1 cellular context compared by ENCODE assay signal in the genomic region with DNA sequence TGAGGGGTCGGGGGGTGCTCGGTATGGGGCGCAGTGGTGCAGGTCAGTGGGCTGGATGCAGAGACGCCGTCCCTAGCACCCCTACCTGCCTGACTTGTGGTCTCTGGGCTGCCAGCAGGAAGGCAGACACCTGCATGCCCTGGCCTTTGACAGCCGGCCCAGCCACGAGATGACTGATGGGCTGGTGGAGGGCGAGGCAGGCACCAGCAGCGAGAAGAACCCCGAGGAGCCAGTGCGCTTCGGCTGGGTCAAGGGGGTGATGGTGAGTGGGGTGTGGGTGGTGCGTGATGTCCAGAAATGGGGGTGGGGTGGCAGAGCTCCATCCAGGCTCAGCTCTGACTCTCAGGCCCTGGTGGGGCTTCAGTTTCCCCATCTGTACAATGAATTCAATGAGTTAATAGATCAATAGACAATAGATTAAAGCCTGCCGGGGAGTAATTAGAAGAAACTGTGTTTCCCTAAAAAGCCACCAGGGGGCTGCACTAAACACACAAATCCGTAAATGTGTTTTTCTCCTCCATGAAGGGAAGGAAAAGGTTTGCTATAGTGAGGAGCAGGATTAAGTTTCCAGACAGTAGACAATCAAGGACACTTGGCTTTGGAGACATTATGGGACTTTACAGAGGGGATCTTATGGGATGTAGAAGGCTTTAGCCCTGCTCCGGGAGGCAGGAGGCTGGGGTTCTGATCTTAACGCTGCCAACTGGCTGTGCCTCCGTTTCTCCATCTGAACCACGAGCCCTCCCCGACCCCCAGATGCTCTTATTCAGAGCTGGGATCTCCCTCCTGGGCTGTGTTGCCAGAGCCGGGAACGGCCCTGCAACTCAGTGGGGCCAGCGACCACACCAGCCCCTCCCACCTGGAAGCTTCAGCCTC.
TF ChIP-seq lines count a peak whose summit lies in the region.

No MANE protein-coding gene starts in this region.

TF ChIP-seq in GM12878, 131 proteins besides CTCF, POLR2A, EP300 and RAD21 (continued from another document):
- TF ChIP-seq, protein P1, sequence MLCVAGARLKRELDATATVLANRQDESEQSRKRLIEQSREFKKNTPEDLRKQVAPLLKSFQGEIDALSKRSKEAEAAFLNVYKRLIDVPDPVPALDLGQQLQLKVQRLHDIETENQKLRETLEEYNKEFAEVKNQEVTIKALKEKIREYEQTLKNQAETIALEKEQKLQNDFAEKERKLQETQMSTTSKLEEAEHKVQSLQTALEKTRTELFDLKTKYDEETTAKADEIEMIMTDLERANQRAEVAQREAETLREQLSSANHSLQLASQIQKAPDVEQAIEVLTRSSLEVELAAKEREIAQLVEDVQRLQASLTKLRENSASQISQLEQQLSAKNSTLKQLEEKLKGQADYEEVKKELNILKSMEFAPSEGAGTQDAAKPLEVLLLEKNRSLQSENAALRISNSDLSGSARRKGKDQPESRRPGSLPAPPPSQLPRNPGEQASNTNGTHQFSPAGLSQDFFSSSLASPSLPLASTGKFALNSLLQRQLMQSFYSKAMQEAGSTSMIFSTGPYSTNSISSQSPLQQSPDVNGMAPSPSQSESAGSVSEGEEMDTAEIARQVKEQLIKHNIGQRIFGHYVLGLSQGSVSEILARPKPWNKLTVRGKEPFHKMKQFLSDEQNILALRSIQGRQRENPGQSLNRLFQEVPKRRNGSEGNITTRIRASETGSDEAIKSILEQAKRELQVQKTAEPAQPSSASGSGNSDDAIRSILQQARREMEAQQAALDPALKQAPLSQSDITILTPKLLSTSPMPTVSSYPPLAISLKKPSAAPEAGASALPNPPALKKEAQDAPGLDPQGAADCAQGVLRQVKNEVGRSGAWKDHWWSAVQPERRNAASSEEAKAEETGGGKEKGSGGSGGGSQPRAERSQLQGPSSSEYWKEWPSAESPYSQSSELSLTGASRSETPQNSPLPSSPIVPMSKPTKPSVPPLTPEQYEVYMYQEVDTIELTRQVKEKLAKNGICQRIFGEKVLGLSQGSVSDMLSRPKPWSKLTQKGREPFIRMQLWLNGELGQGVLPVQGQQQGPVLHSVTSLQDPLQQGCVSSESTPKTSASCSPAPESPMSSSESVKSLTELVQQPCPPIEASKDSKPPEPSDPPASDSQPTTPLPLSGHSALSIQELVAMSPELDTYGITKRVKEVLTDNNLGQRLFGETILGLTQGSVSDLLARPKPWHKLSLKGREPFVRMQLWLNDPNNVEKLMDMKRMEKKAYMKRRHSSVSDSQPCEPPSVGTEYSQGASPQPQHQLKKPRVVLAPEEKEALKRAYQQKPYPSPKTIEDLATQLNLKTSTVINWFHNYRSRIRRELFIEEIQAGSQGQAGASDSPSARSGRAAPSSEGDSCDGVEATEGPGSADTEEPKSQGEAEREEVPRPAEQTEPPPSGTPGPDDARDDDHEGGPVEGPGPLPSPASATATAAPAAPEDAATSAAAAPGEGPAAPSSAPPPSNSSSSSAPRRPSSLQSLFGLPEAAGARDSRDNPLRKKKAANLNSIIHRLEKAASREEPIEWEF (IDR thresholded peaks at IDR 0.05; ENCODE audit: insufficient replicate concordance, low read depth, low read length) = peak; percentile 64
- TF ChIP-seq RUNX3 (IDR thresholded peaks at IDR 0.05; ENCODE audit: low read length) = 0 out of 2 replicates have a peak, but pooled peaks have one; percentile 15
